Comparison of ENCODE assay signal across 8 cellular contexts in genomic region chr4:40228497-40229365, GRCh38. TPM values are rescaled to one million over a fixed set of nuclear protein-coding genes. Genes with fewer than 3 reads are reported as not detected.
A peak's percentile ranks its signal among the peaks of the same experiment; 100 is the strongest.
DNase-seq lines count a peak whose midpoint lies in the region; ATAC-seq, FAIRE-seq and TF ChIP-seq lines count a peak whose summit lies in the region.

No MANE protein-coding gene starts in this region.

- FAIRE-seq in small intestine (lab: Jason Lieb, UNC) = no peak

- WGBS in spleen, 5 donors = 71 to 84% (median 79%) methylated on average over 10 of the region's 10 CpGs
- 75 to 85% (median 80%) methylated on average over 10 of the region's 10 CpGs for WGBS in small intestine, 3 donors

- H3K9me3 Mint-ChIP-seq in activated naive CD8-positive, alpha-beta T cell treated with anti-CD3 and anti-CD28 coated beads, Interleukin-2, amount 10 ng/mL, durations not matched to agents 7 days and 5 days = no peaks in the 10 kb centered on the region

- peak overlapping the region; percentile 94 for H3K27ac Mint-ChIP-seq in activated naive CD8-positive, alpha-beta T cell treated with anti-CD3 and anti-CD28 coated beads, Interleukin-2, amount 10 ng/mL, durations not matched to agents 7 days and 5 days

- TF ChIP-seq POLR2A in spleen (IDR thresholded peaks at IDR 0.05) = no peak

- peaks cover 0 to 57% (median 0%) of the 10 kb centered on the region in 6 donors for H3K36me3 ChIP-seq in spleen
- H3K36me3 ChIP-seq in small intestine (ENCODE audit: control insufficient read depth in 2 of 2, insufficient read depth in 2 of 2, low read length in 2 of 2) = no peaks in the 10 kb centered on the region

- H3K27ac ChIP-seq in spleen (peak overlapping the region in 7 of 8 donors; percentile 3 to 82 (median 50)), small intestine (ENCODE audit: low read depth in 1 of 2, low read length in 1 of 2) (peak overlapping the region in 1 of 2 donors; percentile 1)

- H3K4me3 Mint-ChIP-seq in activated naive CD8-positive, alpha-beta T cell treated with anti-CD3 and anti-CD28 coated beads, Interleukin-2, amount 10 ng/mL, durations not matched to agents 7 days and 5 days = peak overlapping the region; percentile 82

- H3K4me3 ChIP-seq in spleen = no peak overlapping the region
- H3K4me3 ChIP-seq in small intestine (ENCODE audit: low read depth in 1 of 2, low read length in 2 of 2) = no peak overlapping the region

- peak in 7 of 11 experiments; percentile 23 to 53 (median 45) for TF ChIP-seq CTCF in spleen (IDR thresholded peaks at IDR 0.05 in 8 of 11, conservative IDR thresholded peaks at IDR 0.05 in 3 of 11)

- ATAC-seq in GM18907 (IDR thresholded peaks at IDR 0.05; ENCODE audit: unreplicated experiment) (peak; percentile 58), HG03135 (IDR thresholded peaks at IDR 0.05; ENCODE audit: unreplicated experiment) (peak; percentile 42)
- ATAC-seq in activated naive CD8-positive, alpha-beta T cell treated with anti-CD3 and anti-CD28 coated beads, Interleukin-2, amount 10 ng/mL, durations not matched to agents 7 days and 5 days (ENCODE audit: low read depth) = no peak

- peaks cover 57% of the 10 kb centered on the region for H3K36me3 Mint-ChIP-seq in activated naive CD8-positive, alpha-beta T cell treated with anti-CD3 and anti-CD28 coated beads, Interleukin-2, amount 10 ng/mL, durations not matched to agents 7 days and 5 days

- POLR2A ChIA-PET in activated naive CD8-positive, alpha-beta T cell treated with anti-CD3 and anti-CD28 coated beads, Interleukin-2, amount 10 ng/mL, durations not matched to agents 7 days and 5 days (lab: Charles Lee) = interaction anchor here (0.5 to 5.5 kb wide), 13 partner anchors 9 to 205 kb away, joined by 3 to 65 read pairs (median 4); partner anchors contain the start of genes N4BP2 and RHOH

- H3K9me3 ChIP-seq in spleen = no peaks in the 10 kb centered on the region
- H3K9me3 ChIP-seq in small intestine (ENCODE audit: control insufficient read depth, low read depth) = no peaks in the 10 kb centered on the region

- no peaks in the 10 kb centered on the region for H3K27me3 Mint-ChIP-seq in activated naive CD8-positive, alpha-beta T cell treated with anti-CD3 and anti-CD28 coated beads, Interleukin-2, amount 10 ng/mL, durations not matched to agents 7 days and 5 days

- peak; percentile 28 for DNase-seq in AG20443 (ENCODE audit: low spot score)
- peak; percentile 21 for DNase-seq in activated naive CD8-positive, alpha-beta T cell treated with anti-CD3 and anti-CD28 coated beads, Interleukin-2, amount 10 ng/mL, durations not matched to agents 7 days and 5 days
- DNase-seq in spleen = no peak
- DNase-seq in small intestine = no peak
- DNase-seq in stimulated activated CD4-positive, alpha-beta T cell treated with anti-CD3 and anti-CD28 coated beads, Interleukin-4, amount 100 ng/mL, for 4 hours = no peak
- no peak for DNase-seq in NOMO-1 treated with DMSO at 0.1 percent for 48 hours (lab: John Stamatoyannopoulos, UW; ENCODE audit: unreplicated experiment)

- H3K27me3 ChIP-seq in spleen (replicated peaks in 1 of 7) = no peaks in the 10 kb centered on the region
- no peaks in the 10 kb centered on the region for H3K27me3 ChIP-seq in small intestine (ENCODE audit: control insufficient read depth in 2 of 2, insufficient read depth in 2 of 2, low read length in 2 of 2)

- intact Hi-C loops in spleen (cut with DNase I; ENCODE audit: low total_unique reads) = no loop called here

- H3K4me1 ChIP-seq in spleen = peaks cover 28 to 100% (median 87%) of the 10 kb centered on the region in 6 donors
- H3K4me1 ChIP-seq in small intestine (ENCODE audit: control insufficient read depth in 2 of 2, insufficient read depth in 1 of 2, low read depth in 1 of 2, low read length in 1 of 2) = peaks cover 0 to 3% of the 10 kb centered on the region in 2 donors

- H3K4me1 Mint-ChIP-seq in activated naive CD8-positive, alpha-beta T cell treated with anti-CD3 and anti-CD28 coated beads, Interleukin-2, amount 10 ng/mL, durations not matched to agents 7 days and 5 days = peaks cover 86% of the 10 kb centered on the region

RNA-seq across cellular contexts. Expression of gene RHOH, which starts 31.9 kb away (rescaled TPM):
- 100 to 1,000 TPM; 187 to 190 TPM for total RNA-seq in activated naive CD8-positive, alpha-beta T cell treated with anti-CD3 and anti-CD28 coated beads, Interleukin-2, amount 10 ng/mL, durations not matched to agents 7 days and 5 days
- total RNA-seq in spleen = 100 to 1,000 TPM in 1 of 7 donors, 10 to 100 TPM in 6; 51.4 to 100 (median 72.0) TPM
- 100 to 1,000 TPM in 1 of 3 donors, 10 to 100 TPM in 2; 70.3 to 112 (median 76.6) TPM for polyA plus RNA-seq in spleen
- 10 to 100 TPM in 1 of 3 donors, 1 to 10 TPM in 2; 3.6 to 11.6 (median 3.8) TPM for polyA plus RNA-seq in small intestine

Comparison
In these comparisons a context has a peak if more than half of its experiments do, and no peak if none do; other contexts are left out.
1. DNase-seq: peak in AG20443 (single experiment) and activated naive CD8-positive, alpha-beta T cell treated with anti-CD3 and anti-CD28 coated beads, Interleukin-2, amount 10 ng/mL, durations not matched to agents 7 days and 5 days (single experiment); none in spleen (single experiment), small intestine (single experiment), stimulated activated CD4-positive, alpha-beta T cell treated with anti-CD3 and anti-CD28 coated beads, Interleukin-4, amount 100 ng/mL, for 4 hours (0 of 2) and NOMO-1 treated with DMSO at 0.1 percent for 48 hours (single experiment).